Comparison of ENCODE assay signal across 1 cellular context in the genomic region with DNA sequence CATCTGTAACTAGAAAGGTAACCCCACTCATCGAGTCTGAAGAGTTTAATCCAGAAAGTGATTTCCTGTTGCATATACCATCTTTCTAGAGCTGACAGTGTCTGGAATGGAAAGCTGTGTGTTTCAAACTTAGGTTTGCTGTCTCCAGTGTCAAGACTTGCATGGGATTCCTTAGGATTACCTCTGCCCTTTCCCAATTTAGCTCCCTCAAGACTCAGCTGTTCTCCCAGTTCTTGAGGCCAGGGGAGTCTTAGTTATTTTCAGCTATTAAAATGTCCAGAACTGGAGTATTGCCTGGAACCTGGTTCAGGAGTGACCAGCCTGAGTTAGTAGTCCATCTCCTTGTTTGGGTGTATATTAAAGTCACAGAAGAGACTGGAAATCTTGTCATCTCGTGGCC.
TF ChIP-seq lines count a peak whose summit lies in the region.

No MANE protein-coding gene starts in this region.

TF ChIP-seq in IMR-90, 13 proteins besides CTCF, POLR2A, EP300 and RAD21:
- TF ChIP-seq CEBPB (IDR thresholded peaks at IDR 0.05; ENCODE audit: low read depth, low read length) (no peak), NFE2L2 (IDR thresholded peaks at IDR 0.05; ENCODE audit: low read depth, low read length) (no peak), MXI1 (IDR thresholded peaks at IDR 0.05; ENCODE audit: borderline replicate concordance, low read depth, low read length) (no peak), MAFK (IDR thresholded peaks at IDR 0.05; ENCODE audit: low read depth, low read length) (no peak), MAZ (IDR thresholded peaks at IDR 0.05; ENCODE audit: borderline replicate concordance, low read depth, low read length) (no peak), BHLHE40 (IDR thresholded peaks at IDR 0.05; ENCODE audit: low read depth, low read length) (no peak), SMC3 (IDR thresholded peaks at IDR 0.05; ENCODE audit: low read depth, low read length) (no peak), RFX5 (IDR thresholded peaks at IDR 0.05; ENCODE audit: low read depth, low read length) (no peak), RCOR1 (IDR thresholded peaks at IDR 0.05; ENCODE audit: insufficient replicate concordance, low read length) (no peak), CHD1 (IDR thresholded peaks at IDR 0.05; ENCODE audit: low read depth, low read length) (no peak), FOS (IDR thresholded peaks at IDR 0.05; ENCODE audit: low read depth, low read length) (no peak)
- TF ChIP-seq, protein P1, sequence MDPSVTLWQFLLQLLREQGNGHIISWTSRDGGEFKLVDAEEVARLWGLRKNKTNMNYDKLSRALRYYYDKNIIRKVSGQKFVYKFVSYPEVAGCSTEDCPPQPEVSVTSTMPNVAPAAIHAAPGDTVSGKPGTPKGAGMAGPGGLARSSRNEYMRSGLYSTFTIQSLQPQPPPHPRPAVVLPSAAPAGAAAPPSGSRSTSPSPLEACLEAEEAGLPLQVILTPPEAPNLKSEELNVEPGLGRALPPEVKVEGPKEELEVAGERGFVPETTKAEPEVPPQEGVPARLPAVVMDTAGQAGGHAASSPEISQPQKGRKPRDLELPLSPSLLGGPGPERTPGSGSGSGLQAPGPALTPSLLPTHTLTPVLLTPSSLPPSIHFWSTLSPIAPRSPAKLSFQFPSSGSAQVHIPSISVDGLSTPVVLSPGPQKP (IDR thresholded peaks at IDR 0.05; ENCODE audit: borderline replicate concordance, low read depth, low read length): no peak
- TF ChIP-seq, protein P2, sequence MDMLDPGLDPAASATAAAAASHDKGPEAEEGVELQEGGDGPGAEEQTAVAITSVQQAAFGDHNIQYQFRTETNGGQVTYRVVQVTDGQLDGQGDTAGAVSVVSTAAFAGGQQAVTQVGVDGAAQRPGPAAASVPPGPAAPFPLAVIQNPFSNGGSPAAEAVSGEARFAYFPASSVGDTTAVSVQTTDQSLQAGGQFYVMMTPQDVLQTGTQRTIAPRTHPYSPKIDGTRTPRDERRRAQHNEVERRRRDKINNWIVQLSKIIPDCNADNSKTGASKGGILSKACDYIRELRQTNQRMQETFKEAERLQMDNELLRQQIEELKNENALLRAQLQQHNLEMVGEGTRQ (IDR thresholded peaks at IDR 0.05; ENCODE audit: low read depth, low read length): no peak
TF ChIP-seq in IMR-90: peak in this region for 0.
